1 cellular context compared by ENCODE assay signal in genomic region chr10:86967481-86967941, GRCh38.
TF ChIP-seq lines count a peak whose summit lies in the region.

No MANE protein-coding gene starts in this region.

TF ChIP-seq in H1, 55 proteins besides CTCF, POLR2A, EP300 and RAD21:
- no peak for TF ChIP-seq TEAD4 (IDR thresholded peaks at IDR 0.05; ENCODE audit: low read depth, low read length)
